1 cellular context compared by ENCODE assay signal in the genomic region with DNA sequence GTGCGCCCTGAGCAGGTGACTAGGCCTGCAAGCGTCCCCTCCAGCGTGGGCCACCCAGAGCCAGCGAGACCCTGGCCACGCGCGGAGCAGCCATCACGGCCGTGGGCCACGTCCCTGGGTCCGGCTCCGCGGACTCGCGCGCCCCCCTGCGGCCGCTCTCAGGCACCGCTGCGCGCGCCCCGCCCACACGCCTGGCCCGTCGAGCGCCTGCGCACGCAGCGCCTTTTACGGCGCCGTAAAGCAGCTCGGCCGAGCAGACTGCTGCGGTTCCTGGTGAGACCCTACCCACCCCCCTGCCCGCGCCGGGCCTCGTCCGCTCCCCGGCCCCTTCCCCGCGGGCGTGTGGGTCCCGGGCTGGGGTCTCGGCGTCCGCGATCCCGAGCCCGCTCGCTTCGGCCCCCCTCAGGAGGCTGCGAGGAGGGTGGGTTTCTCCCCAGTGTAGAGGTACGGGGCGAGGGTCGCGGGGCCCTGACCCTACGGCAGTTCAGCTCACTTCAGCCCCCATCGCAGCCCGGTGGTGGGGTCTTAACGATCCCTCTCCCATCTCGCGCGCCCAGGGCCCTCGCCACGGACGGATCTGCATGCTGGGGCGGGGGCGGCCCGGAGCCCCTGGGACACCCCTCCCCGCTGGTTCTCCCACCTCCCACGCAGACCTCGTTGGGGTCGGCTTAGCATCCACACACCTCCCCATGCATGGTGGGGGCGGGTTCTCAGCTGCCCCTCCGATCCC.
TF ChIP-seq lines count a peak whose summit lies in the region.

A gene (plus strand): TSS at position 228 of the 730 bp plus-strand sequence. CDS start 1,421 bp downstream, outside the sequence.

TF ChIP-seq in HepG2, 621 proteins besides CTCF, POLR2A, EP300 and RAD21 (continued from another document and continues in another):
- no peak for TF ChIP-seq ZNF326 (CRISPR knock-in tag; IDR thresholded peaks at IDR 0.05; ENCODE audit: borderline replicate concordance)
- no peak for TF ChIP-seq MATR3 (CRISPR knock-in tag; IDR thresholded peaks at IDR 0.05)
- TF ChIP-seq, protein P1, sequence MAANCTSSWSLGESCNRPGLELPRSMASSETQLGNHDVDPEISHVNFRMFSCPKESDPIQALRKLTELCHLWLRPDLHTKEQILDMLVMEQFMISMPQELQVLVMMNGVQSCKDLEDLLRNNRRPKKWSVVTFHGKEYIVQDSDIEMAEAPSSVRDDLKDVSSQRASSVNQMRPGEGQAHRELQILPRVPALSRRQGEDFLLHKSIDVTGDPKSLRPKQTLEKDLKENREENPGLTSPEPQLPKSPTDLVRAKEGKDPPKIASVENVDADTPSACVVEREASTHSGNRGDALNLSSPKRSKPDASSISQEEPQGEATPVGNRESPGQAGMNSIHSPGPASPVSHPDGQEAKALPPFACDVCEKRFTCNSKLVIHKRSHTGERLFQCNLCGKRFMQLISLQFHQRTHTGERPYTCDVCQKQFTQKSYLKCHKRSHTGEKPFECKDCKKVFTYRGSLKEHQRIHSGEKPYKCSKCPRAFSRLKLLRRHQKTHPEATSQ (CRISPR knock-in tag; IDR thresholded peaks at IDR 0.05; ENCODE audit: borderline replicate concordance) = no peak
- no peak for TF ChIP-seq NFYB (CRISPR knock-in tag; IDR thresholded peaks at IDR 0.05)
- TF ChIP-seq KDM3A (CRISPR knock-in tag; IDR thresholded peaks at IDR 0.05; ENCODE audit: low read depth) = 0 out of 2 replicates have a peak, but pooled peaks have one; percentile 45
- no peak for TF ChIP-seq ZNF589 (CRISPR knock-in tag; conservative IDR thresholded peaks at IDR 0.05)
- TF ChIP-seq TBX2 (CRISPR knock-in tag; IDR thresholded peaks at IDR 0.05; ENCODE audit: borderline replicate concordance) = peak; percentile 36; the same call in 1 of the 2 replicates
- TF ChIP-seq RFX3 (CRISPR knock-in tag; IDR thresholded peaks at IDR 0.05) = no peak
- TF ChIP-seq FOXO1 (CRISPR knock-in tag; IDR thresholded peaks at IDR 0.05) = no peak
- no peak; the same call in 1 of the 2 replicates for TF ChIP-seq ZNF160 (CRISPR knock-in tag; IDR thresholded peaks at IDR 0.05)
- no peak for TF ChIP-seq TCF7 (IDR thresholded peaks at IDR 0.05; ENCODE audit: low read depth)
- TF ChIP-seq, protein P2, sequence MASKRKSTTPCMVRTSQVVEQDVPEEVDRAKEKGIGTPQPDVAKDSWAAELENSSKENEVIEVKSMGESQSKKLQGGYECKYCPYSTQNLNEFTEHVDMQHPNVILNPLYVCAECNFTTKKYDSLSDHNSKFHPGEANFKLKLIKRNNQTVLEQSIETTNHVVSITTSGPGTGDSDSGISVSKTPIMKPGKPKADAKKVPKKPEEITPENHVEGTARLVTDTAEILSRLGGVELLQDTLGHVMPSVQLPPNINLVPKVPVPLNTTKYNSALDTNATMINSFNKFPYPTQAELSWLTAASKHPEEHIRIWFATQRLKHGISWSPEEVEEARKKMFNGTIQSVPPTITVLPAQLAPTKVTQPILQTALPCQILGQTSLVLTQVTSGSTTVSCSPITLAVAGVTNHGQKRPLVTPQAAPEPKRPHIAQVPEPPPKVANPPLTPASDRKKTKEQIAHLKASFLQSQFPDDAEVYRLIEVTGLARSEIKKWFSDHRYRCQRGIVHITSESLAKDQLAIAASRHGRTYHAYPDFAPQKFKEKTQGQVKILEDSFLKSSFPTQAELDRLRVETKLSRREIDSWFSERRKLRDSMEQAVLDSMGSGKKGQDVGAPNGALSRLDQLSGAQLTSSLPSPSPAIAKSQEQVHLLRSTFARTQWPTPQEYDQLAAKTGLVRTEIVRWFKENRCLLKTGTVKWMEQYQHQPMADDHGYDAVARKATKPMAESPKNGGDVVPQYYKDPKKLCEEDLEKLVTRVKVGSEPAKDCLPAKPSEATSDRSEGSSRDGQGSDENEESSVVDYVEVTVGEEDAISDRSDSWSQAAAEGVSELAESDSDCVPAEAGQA (IDR thresholded peaks at IDR 0.05; ENCODE audit: low read depth) = no peak
- TF ChIP-seq, protein P2 (CRISPR knock-in tag; IDR thresholded peaks at IDR 0.05; ENCODE audit: borderline replicate concordance) = no peak
- TF ChIP-seq, protein P3, sequence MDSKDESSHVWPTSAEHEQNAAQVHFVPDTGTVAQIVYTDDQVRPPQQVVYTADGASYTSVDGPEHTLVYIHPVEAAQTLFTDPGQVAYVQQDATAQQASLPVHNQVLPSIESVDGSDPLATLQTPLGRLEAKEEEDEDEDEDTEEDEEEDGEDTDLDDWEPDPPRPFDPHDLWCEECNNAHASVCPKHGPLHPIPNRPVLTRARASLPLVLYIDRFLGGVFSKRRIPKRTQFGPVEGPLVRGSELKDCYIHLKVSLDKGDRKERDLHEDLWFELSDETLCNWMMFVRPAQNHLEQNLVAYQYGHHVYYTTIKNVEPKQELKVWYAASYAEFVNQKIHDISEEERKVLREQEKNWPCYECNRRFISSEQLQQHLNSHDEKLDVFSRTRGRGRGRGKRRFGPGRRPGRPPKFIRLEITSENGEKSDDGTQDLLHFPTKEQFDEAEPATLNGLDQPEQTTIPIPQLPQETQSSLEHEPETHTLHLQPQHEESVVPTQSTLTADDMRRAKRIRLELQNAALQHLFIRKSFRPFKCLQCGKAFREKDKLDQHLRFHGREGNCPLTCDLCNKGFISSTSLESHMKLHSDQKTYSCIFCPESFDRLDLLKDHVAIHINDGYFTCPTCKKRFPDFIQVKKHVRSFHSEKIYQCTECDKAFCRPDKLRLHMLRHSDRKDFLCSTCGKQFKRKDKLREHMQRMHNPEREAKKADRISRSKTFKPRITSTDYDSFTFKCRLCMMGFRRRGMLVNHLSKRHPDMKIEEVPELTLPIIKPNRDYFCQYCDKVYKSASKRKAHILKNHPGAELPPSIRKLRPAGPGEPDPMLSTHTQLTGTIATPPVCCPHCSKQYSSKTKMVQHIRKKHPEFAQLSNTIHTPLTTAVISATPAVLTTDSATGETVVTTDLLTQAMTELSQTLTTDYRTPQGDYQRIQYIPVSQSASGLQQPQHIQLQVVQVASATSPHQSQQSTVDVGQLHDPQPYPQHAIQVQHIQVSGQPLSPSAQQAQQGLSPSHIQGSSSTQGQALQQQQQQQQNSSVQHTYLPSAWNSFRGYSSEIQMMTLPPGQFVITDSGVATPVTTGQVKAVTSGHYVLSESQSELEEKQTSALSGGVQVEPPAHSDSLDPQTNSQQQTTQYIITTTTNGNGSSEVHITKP (CRISPR knock-in tag; IDR thresholded peaks at IDR 0.05; ENCODE audit: low read depth) = no peak
- TF ChIP-seq MEF2D (CRISPR knock-in tag; IDR thresholded peaks at IDR 0.05) = no peak
- TF ChIP-seq NFE2 (CRISPR knock-in tag; IDR thresholded peaks at IDR 0.05) = no peak
- no peak for TF ChIP-seq TCF7L2 (IDR thresholded peaks at IDR 0.05; ENCODE audit: low read depth, low read length)
- TF ChIP-seq TP53 (CRISPR knock-in tag; conservative IDR thresholded peaks at IDR 0.05) = no peak
- TF ChIP-seq RXRB (CRISPR knock-in tag; IDR thresholded peaks at IDR 0.05; ENCODE audit: borderline replicate concordance) = no peak
- TF ChIP-seq, protein P4, sequence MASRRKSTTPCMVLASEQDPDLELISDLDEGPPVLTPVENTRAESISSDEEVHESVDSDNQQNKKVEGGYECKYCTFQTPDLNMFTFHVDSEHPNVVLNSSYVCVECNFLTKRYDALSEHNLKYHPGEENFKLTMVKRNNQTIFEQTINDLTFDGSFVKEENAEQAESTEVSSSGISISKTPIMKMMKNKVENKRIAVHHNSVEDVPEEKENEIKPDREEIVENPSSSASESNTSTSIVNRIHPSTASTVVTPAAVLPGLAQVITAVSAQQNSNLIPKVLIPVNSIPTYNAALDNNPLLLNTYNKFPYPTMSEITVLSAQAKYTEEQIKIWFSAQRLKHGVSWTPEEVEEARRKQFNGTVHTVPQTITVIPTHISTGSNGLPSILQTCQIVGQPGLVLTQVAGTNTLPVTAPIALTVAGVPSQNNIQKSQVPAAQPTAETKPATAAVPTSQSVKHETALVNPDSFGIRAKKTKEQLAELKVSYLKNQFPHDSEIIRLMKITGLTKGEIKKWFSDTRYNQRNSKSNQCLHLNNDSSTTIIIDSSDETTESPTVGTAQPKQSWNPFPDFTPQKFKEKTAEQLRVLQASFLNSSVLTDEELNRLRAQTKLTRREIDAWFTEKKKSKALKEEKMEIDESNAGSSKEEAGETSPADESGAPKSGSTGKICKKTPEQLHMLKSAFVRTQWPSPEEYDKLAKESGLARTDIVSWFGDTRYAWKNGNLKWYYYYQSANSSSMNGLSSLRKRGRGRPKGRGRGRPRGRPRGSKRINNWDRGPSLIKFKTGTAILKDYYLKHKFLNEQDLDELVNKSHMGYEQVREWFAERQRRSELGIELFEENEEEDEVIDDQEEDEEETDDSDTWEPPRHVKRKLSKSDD (CRISPR knock-in tag; IDR thresholded peaks at IDR 0.05; ENCODE audit: low read depth) = no peak
- peak; percentile 96 for TF ChIP-seq ZNF777 (CRISPR knock-in tag; IDR thresholded peaks at IDR 0.05)
- no peak for TF ChIP-seq POLR2AphosphoS2 (IDR thresholded peaks at IDR 0.05; ENCODE audit: low read depth, low read length)
- peak; percentile 91; the same call in 1 of the 2 replicates for TF ChIP-seq ZNF558 (CRISPR knock-in tag; IDR thresholded peaks at IDR 0.05; ENCODE audit: borderline replicate concordance)
- 0 out of 2 replicates have a peak, but pooled peaks have one; percentile 15 for TF ChIP-seq ETV5 (CRISPR knock-in tag; IDR thresholded peaks at IDR 0.05; ENCODE audit: borderline replicate concordance)
- TF ChIP-seq, protein P5, sequence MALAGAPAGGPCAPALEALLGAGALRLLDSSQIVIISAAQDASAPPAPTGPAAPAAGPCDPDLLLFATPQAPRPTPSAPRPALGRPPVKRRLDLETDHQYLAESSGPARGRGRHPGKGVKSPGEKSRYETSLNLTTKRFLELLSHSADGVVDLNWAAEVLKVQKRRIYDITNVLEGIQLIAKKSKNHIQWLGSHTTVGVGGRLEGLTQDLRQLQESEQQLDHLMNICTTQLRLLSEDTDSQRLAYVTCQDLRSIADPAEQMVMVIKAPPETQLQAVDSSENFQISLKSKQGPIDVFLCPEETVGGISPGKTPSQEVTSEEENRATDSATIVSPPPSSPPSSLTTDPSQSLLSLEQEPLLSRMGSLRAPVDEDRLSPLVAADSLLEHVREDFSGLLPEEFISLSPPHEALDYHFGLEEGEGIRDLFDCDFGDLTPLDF (CRISPR knock-in tag; IDR thresholded peaks at IDR 0.05) = no peak
- no peak for TF ChIP-seq GTF2F1 (IDR thresholded peaks at IDR 0.05; ENCODE audit: low read length)
- TF ChIP-seq ZNF781 (CRISPR knock-in tag; IDR thresholded peaks at IDR 0.05; ENCODE audit: borderline replicate concordance, not compliant biosample characterization) = no peak
- no peak for TF ChIP-seq ZSCAN30 (CRISPR knock-in tag; IDR thresholded peaks at IDR 0.05)
- TF ChIP-seq, protein P6, sequence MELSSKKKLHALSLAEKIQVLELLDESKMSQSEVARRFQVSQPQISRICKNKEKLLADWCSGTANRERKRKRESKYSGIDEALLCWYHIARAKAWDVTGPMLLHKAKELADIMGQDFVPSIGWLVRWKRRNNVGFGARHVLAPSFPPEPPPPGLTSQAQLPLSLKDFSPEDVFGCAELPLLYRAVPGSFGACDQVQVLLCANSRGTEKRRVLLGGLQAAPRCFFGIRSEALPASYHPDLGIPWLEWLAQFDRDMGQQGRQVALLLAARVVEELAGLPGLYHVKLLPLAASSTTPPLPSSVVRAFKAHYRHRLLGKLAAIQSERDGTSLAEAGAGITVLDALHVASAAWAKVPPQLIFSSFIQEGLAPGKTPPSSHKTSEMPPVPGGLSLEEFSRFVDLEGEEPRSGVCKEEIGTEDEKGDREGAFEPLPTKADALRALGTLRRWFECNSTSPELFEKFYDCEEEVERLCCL (CRISPR knock-in tag; IDR thresholded peaks at IDR 0.05; ENCODE audit: borderline replicate concordance) = no peak
- 0 out of 2 replicates have a peak, but pooled peaks have one; percentile 48 for TF ChIP-seq ZNF33B (CRISPR knock-in tag; IDR thresholded peaks at IDR 0.05)
- TF ChIP-seq, protein P7, sequence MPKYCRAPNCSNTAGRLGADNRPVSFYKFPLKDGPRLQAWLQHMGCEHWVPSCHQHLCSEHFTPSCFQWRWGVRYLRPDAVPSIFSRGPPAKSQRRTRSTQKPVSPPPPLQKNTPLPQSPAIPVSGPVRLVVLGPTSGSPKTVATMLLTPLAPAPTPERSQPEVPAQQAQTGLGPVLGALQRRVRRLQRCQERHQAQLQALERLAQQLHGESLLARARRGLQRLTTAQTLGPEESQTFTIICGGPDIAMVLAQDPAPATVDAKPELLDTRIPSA (CRISPR knock-in tag; IDR thresholded peaks at IDR 0.05; ENCODE audit: borderline replicate concordance) = 0 out of 2 replicates have a peak, but pooled peaks have one; percentile 16
- TF ChIP-seq HNRNPK (IDR thresholded peaks at IDR 0.05; ENCODE audit: low read depth, low read length, poor library complexity, severe bottlenecking) = no peak
- TF ChIP-seq, protein P8, sequence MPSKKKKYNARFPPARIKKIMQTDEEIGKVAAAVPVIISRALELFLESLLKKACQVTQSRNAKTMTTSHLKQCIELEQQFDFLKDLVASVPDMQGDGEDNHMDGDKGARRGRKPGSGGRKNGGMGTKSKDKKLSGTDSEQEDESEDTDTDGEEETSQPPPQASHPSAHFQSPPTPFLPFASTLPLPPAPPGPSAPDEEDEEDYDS (CRISPR knock-in tag; IDR thresholded peaks at IDR 0.05) = 0 out of 2 replicates have a peak, but pooled peaks have one; percentile 33
- TF ChIP-seq, protein P9, sequence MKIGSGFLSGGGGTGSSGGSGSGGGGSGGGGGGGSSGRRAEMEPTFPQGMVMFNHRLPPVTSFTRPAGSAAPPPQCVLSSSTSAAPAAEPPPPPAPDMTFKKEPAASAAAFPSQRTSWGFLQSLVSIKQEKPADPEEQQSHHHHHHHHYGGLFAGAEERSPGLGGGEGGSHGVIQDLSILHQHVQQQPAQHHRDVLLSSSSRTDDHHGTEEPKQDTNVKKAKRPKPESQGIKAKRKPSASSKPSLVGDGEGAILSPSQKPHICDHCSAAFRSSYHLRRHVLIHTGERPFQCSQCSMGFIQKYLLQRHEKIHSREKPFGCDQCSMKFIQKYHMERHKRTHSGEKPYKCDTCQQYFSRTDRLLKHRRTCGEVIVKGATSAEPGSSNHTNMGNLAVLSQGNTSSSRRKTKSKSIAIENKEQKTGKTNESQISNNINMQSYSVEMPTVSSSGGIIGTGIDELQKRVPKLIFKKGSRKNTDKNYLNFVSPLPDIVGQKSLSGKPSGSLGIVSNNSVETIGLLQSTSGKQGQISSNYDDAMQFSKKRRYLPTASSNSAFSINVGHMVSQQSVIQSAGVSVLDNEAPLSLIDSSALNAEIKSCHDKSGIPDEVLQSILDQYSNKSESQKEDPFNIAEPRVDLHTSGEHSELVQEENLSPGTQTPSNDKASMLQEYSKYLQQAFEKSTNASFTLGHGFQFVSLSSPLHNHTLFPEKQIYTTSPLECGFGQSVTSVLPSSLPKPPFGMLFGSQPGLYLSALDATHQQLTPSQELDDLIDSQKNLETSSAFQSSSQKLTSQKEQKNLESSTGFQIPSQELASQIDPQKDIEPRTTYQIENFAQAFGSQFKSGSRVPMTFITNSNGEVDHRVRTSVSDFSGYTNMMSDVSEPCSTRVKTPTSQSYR (CRISPR knock-in tag; IDR thresholded peaks at IDR 0.05; ENCODE audit: borderline replicate concordance) = no peak
